ENCODE assay signal across 8 cellular contexts in the genomic region with DNA sequence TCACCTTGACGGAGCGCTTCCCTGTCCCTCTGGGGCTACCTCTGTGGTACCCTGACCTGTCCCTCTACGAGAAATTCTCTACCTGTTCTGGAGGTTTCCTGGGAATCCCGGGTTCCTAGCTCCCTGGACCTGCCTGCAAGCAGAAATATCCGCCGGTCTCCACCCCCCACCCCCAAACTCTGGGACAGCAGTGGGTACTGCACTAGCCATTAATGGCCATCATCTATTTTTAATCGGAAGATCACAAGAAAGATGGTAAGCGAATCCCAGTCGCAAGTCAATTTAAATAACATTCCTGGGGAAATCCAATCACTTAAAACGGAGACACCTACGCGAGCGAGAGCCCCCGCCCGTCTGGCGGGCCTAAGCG. TPM values are rescaled to one million over a fixed set of nuclear protein-coding genes. Genes with fewer than 3 reads are reported as not detected.
A peak's percentile ranks its signal among the peaks of the same experiment; 100 is the strongest.
DNase-seq lines count a peak whose midpoint lies in the region; ATAC-seq and TF ChIP-seq lines count a peak whose summit lies in the region.

No MANE protein-coding gene starts in this region.

- peak overlapping the region; percentile 72 to 91 (median 80) for H3K4me3 Mint-ChIP-seq in naive thymus-derived CD4-positive, alpha-beta T cell

- peaks cover 29% of the 10 kb centered on the region for H3K27me3 ChIP-seq in ACC112 (ENCODE audit: insufficient read depth, low read length)
- H3K27me3 ChIP-seq in naive thymus-derived CD4-positive, alpha-beta T cell (ENCODE audit: control insufficient read depth in 2 of 2, insufficient read depth in 2 of 2, low read length in 2 of 2), result peaks cover 11 to 22% of the 10 kb centered on the region in 2 donors

- no peaks in the 10 kb centered on the region for H3K4me1 ChIP-seq in ACC112 (ENCODE audit: control insufficient read depth, insufficient read depth, low read length, unreplicated experiment)
- H3K4me1 ChIP-seq in naive thymus-derived CD4-positive, alpha-beta T cell (ENCODE audit: control insufficient read depth in 2 of 2, insufficient read depth in 2 of 2, low read length in 2 of 2), result peaks cover 8 to 17% of the 10 kb centered on the region in 2 donors

- H3K27me3 Mint-ChIP-seq in naive thymus-derived CD4-positive, alpha-beta T cell, result peaks cover 43 to 77% (median 50%) of the 10 kb centered on the region in 5 donors

- H3K36me3 Mint-ChIP-seq in naive thymus-derived CD4-positive, alpha-beta T cell, result no peaks in the 10 kb centered on the region

- H3K9me3 Mint-ChIP-seq in naive thymus-derived CD4-positive, alpha-beta T cell, result peaks cover 0 to 3% (median 0%) of the 10 kb centered on the region in 11 donors

- H3K27ac Mint-ChIP-seq in naive thymus-derived CD4-positive, alpha-beta T cell, result no peak overlapping the region

- no peak overlapping the region for H3K27ac ChIP-seq in ACC112 (ENCODE audit: low read depth, low read length)
- no peak overlapping the region for H3K27ac ChIP-seq in naive thymus-derived CD4-positive, alpha-beta T cell (ENCODE audit: low read depth, low read length)

- TF ChIP-seq CTCF in HFF-Myc (IDR thresholded peaks at IDR 0.05; ENCODE audit: low read depth, low read length, missing control alignments), result no peak

- DNase-seq in HFF-Myc (ENCODE audit: extremely low read depth, low read depth) (no peak), cerebellar cortex (ENCODE audit: low spot score) (peak; percentile 47), NCI-H1105 (lab: John Stamatoyannopoulos, UW) (no peak), NCI-H774 (lab: John Stamatoyannopoulos, UW) (no peak), AG20443 (ENCODE audit: low spot score) (no peak), SIG-M5 (lab: John Stamatoyannopoulos, UW) (no peak)
- no peak for DNase-seq in naive thymus-derived CD4-positive, alpha-beta T cell

- ATAC-seq in naive thymus-derived CD4-positive, alpha-beta T cell, result no peak

- no peaks in the 10 kb centered on the region for H3K9me3 ChIP-seq in naive thymus-derived CD4-positive, alpha-beta T cell (ENCODE audit: control insufficient read depth in 2 of 3, low read length in 3 of 3)

- H3K79me2 ChIP-seq in ACC112 (ENCODE audit: control insufficient read depth, insufficient read depth, low read length, unreplicated experiment), result no peaks in the 10 kb centered on the region

- peak overlapping the region; percentile 86 for H3K4me3 ChIP-seq in ACC112 (ENCODE audit: low read depth, low read length)
- H3K4me3 ChIP-seq in HFF-Myc (replicated peaks; ENCODE audit: low read depth, low read length), result peak overlapping the region; percentile 38
- peak overlapping the region; percentile 46 for H3K4me3 ChIP-seq in naive thymus-derived CD4-positive, alpha-beta T cell (ENCODE audit: low read length)

- CTCF ChIA-PET in naive thymus-derived CD4-positive, alpha-beta T cell (lab: Charles Lee), result no interaction called here

- POLR2A ChIA-PET in naive thymus-derived CD4-positive, alpha-beta T cell (lab: Charles Lee), result no interaction called here

- H2AFZ ChIP-seq in ACC112 (ENCODE audit: low read length, unreplicated experiment), result peak overlapping the region; percentile 74

- H3K4me1 Mint-ChIP-seq in naive thymus-derived CD4-positive, alpha-beta T cell, result peaks cover 9 to 23% (median 19%) of the 10 kb centered on the region in 7 donors

- H3K36me3 ChIP-seq in ACC112 (ENCODE audit: insufficient read depth, low read length), result no peaks in the 10 kb centered on the region
- H3K36me3 ChIP-seq in naive thymus-derived CD4-positive, alpha-beta T cell (ENCODE audit: control insufficient read depth in 2 of 3, insufficient read depth in 3 of 3, low read length in 3 of 3), result no peaks in the 10 kb centered on the region

- intact Hi-C loops in naive thymus-derived CD4-positive, alpha-beta T cell (cut with micrococcal nuclease), result loop anchor here in 1 of 2 donors (5.0 to 10.0 kb wide), 3 partner anchors 188 to 260 kb away; no protein-coding TSS in a partner anchor

RNA-seq across cellular contexts. Expression of a gene that starts 0.4 kb away (rescaled TPM):
- total RNA-seq in naive thymus-derived CD4-positive, alpha-beta T cell, result under 1 TPM in 1 of 5 experiments, not detected in 4; 0.19 TPM
- polyA plus RNA-seq in naive thymus-derived CD4-positive, alpha-beta T cell, result not detected
